39 cellular contexts compared by ENCODE assay signal in genomic region chr2:65501836-65502235, GRCh38.
"Had no signal": no experiment of that assay in that cellular context is flagged by ENCODE, and none has a peak within 500 bp of the region (broad histone marks: within the 10 kb centered on the region; RNA-seq: fewer than 3 reads in every experiment).

No MANE protein-coding gene starts in this region.

- H3K27me3 ChIP-seq: adrenal gland, ascending aorta, body of pancreas, brain microvascular endothelial cell, breast epithelium, cardiac muscle cell had no signal

- H3K27me3 Mint-ChIP-seq: activated naive CD4-positive, alpha-beta T cell treated with anti-CD3 and anti-CD28 coated beads, Interleukin-2, amount 50 U/mL, for 24 hours; activated naive CD8-positive, alpha-beta T cell treated with anti-CD3 and anti-CD28 coated beads for 36 hours had no signal

- H3K4me3 Mint-ChIP-seq: activated naive CD4-positive, alpha-beta T cell treated with anti-CD3 and anti-CD28 coated beads for 36 hours; activated naive CD4-positive, alpha-beta T cell treated with anti-CD3 and anti-CD28 coated beads, Interleukin-2, amount 10 ng/mL, durations not matched to agents 7 days and 5 days; activated naive CD4-positive, alpha-beta T cell treated with anti-CD3 and anti-CD28 coated beads, Interleukin-2, amount 50 U/mL, for 24 hours; activated naive CD8-positive, alpha-beta T cell; activated naive CD8-positive, alpha-beta T cell treated with anti-CD3 and anti-CD28 coated beads for 36 hours; activated naive CD8-positive, alpha-beta T cell treated with anti-CD3 and anti-CD28 coated beads, Interleukin-2, amount 10 ng/mL, durations not matched to agents 7 days and 5 days; activated naive CD8-positive, alpha-beta T cell treated with anti-CD3 and anti-CD28 coated beads, Interleukin-2, amount 50 U/mL, for 24 hours; activated T-cell treated with anti-CD3 and anti-CD28 coated beads, Interleukin-2, amount 50 U/mL, for 24 hours; activated T-cell treated with anti-CD3 and anti-CD28 coated beads, Interleukin-2, amount 50 U/mL, for 4 hours; activated T-cell treated with anti-CD3 and anti-CD28 coated beads, Interleukin-2, amount 50 U/mL, for 72 hours; activated T-helper 1 cell treated with anti-CD3 and anti-CD28 coated beads, Interleukin-12 subunit alpha, Interleukin-12 subunit beta, Interleukin-2, Interleukin-4 antibody, amounts not matched to agents 30 ng/mL and 10 ng/mL and 1 ng/mL, durations not matched to agents 14 hours and 24 hours and 36 hours; activated T-helper 17 cell treated with anti-CD3 and anti-CD28 coated beads, Interleukin-2, amount 50 U/mL, for 72 hours; brain; central memory CD8-positive, alpha-beta T cell had no signal

- H3K9me3 ChIP-seq: adrenal gland, ascending aorta, body of pancreas, breast epithelium had no signal

- H3K36me3 ChIP-seq: adrenal gland, ascending aorta, brain microvascular endothelial cell, breast epithelium, cardiac muscle cell had no signal

- H3K4me1 ChIP-seq: adrenal gland, ascending aorta, body of pancreas, breast epithelium had no signal

- H3K4me3 ChIP-seq: adrenal gland, ascending aorta, body of pancreas, breast epithelium, cardiac muscle cell had no signal

- H3K27ac Mint-ChIP-seq: activated naive CD4-positive, alpha-beta T cell treated with anti-CD3 and anti-CD28 coated beads for 36 hours; activated naive CD4-positive, alpha-beta T cell treated with anti-CD3 and anti-CD28 coated beads, Interleukin-2, amount 10 ng/mL, durations not matched to agents 7 days and 5 days; activated naive CD4-positive, alpha-beta T cell treated with anti-CD3 and anti-CD28 coated beads, Interleukin-2, amount 50 U/mL, for 24 hours; activated naive CD4-positive, alpha-beta T cell treated with anti-CD3 and anti-CD28 coated beads, Interleukin-2, amount 50 U/mL, for 72 hours; activated naive CD8-positive, alpha-beta T cell; activated naive CD8-positive, alpha-beta T cell treated with anti-CD3 and anti-CD28 coated beads for 36 hours; activated naive CD8-positive, alpha-beta T cell treated with anti-CD3 and anti-CD28 coated beads, Interleukin-2, amount 10 ng/mL, durations not matched to agents 7 days and 5 days; activated naive CD8-positive, alpha-beta T cell treated with anti-CD3 and anti-CD28 coated beads, Interleukin-2, amount 50 U/mL, for 24 hours; activated T-cell treated with anti-CD3 and anti-CD28 coated beads, Interleukin-2, amount 50 U/mL, for 24 hours; activated T-cell treated with anti-CD3 and anti-CD28 coated beads, Interleukin-2, amount 50 U/mL, for 72 hours; activated T-helper 1 cell treated with anti-CD3 and anti-CD28 coated beads, Interleukin-12 subunit alpha, Interleukin-12 subunit beta, Interleukin-2, Interleukin-4 antibody, amounts not matched to agents 30 ng/mL and 10 ng/mL and 1 ng/mL, durations not matched to agents 14 hours and 24 hours and 36 hours; activated T-helper 17 cell treated with anti-CD3 and anti-CD28 coated beads, Interleukin-2, amount 50 U/mL, for 72 hours; activated T-helper 2 cell treated with anti-CD3 and anti-CD28 coated beads, Interferon-gamma antibody, Interleukin-2, Interleukin-4, amounts not matched to agents 10 μg/mL and 5 μg/mL and 100 μg/mL, durations not matched to agents 14 hours and 24 hours and 36 hours had no signal

- H3K27ac ChIP-seq: adrenal gland, ascending aorta, body of pancreas, brain microvascular endothelial cell, breast epithelium, cardiac muscle cell had no signal

- H3K4me1 Mint-ChIP-seq: activated naive CD4-positive, alpha-beta T cell treated with anti-CD3 and anti-CD28 coated beads, Interleukin-2, amount 10 ng/mL, durations not matched to agents 7 days and 5 days; activated naive CD4-positive, alpha-beta T cell treated with anti-CD3 and anti-CD28 coated beads, Interleukin-2, amount 50 U/mL, for 24 hours; activated naive CD8-positive, alpha-beta T cell treated with anti-CD3 and anti-CD28 coated beads for 36 hours; activated naive CD8-positive, alpha-beta T cell treated with anti-CD3 and anti-CD28 coated beads, Interleukin-2, amount 10 ng/mL, durations not matched to agents 7 days and 5 days; activated naive CD8-positive, alpha-beta T cell treated with anti-CD3 and anti-CD28 coated beads, Interleukin-2, amount 50 U/mL, for 24 hours; activated T-helper 17 cell treated with anti-CD3 and anti-CD28 coated beads, Interleukin-2, amount 50 U/mL, for 72 hours; central memory CD8-positive, alpha-beta T cell had no signal

- H3K36me3 Mint-ChIP-seq: activated naive CD4-positive, alpha-beta T cell treated with anti-CD3 and anti-CD28 coated beads, Interleukin-2, amount 10 ng/mL, durations not matched to agents 7 days and 5 days; activated naive CD4-positive, alpha-beta T cell treated with anti-CD3 and anti-CD28 coated beads, Interleukin-2, amount 50 U/mL, for 24 hours; activated naive CD4-positive, alpha-beta T cell treated with anti-CD3 and anti-CD28 coated beads, Interleukin-2, amount 50 U/mL, for 72 hours; activated naive CD8-positive, alpha-beta T cell; activated naive CD8-positive, alpha-beta T cell treated with anti-CD3 and anti-CD28 coated beads for 36 hours; activated naive CD8-positive, alpha-beta T cell treated with anti-CD3 and anti-CD28 coated beads, Interleukin-2, amount 10 ng/mL, durations not matched to agents 7 days and 5 days; brain had no signal

- ATAC-seq: activated naive CD4-positive, alpha-beta T cell treated with anti-CD3 and anti-CD28 coated beads, Interleukin-2, amount 50 U/mL, for 72 hours; activated naive CD8-positive, alpha-beta T cell treated with anti-CD3 and anti-CD28 coated beads, Interleukin-2, amount 50 U/mL, for 24 hours; activated T-cell treated with anti-CD3 and anti-CD28 coated beads, Interleukin-2, amount 50 U/mL, for 4 hours; activated T-cell treated with anti-CD3 and anti-CD28 coated beads, Interleukin-2, amount 50 U/mL, for 72 hours; activated T-helper 17 cell treated with anti-CD3 and anti-CD28 coated beads, Interleukin-2, amount 50 U/mL, for 72 hours; body of pancreas had no signal

- H3K9me3 Mint-ChIP-seq: activated naive CD4-positive, alpha-beta T cell treated with anti-CD3 and anti-CD28 coated beads for 36 hours; activated naive CD4-positive, alpha-beta T cell treated with anti-CD3 and anti-CD28 coated beads, Interleukin-2, amount 10 ng/mL, durations not matched to agents 7 days and 5 days; activated naive CD4-positive, alpha-beta T cell treated with anti-CD3 and anti-CD28 coated beads, Interleukin-2, amount 50 U/mL, for 24 hours; activated naive CD4-positive, alpha-beta T cell treated with anti-CD3 and anti-CD28 coated beads, Interleukin-2, amount 50 U/mL, for 72 hours; activated naive CD8-positive, alpha-beta T cell treated with anti-CD3 and anti-CD28 coated beads for 36 hours; activated naive CD8-positive, alpha-beta T cell treated with anti-CD3 and anti-CD28 coated beads, Interleukin-2, amount 10 ng/mL, durations not matched to agents 7 days and 5 days; activated naive CD8-positive, alpha-beta T cell treated with anti-CD3 and anti-CD28 coated beads, Interleukin-2, amount 50 U/mL, for 24 hours; activated T-cell treated with anti-CD3 and anti-CD28 coated beads, Interleukin-2, amount 50 U/mL, for 24 hours; activated T-cell treated with anti-CD3 and anti-CD28 coated beads, Interleukin-2, amount 50 U/mL, for 4 hours; activated T-cell treated with anti-CD3 and anti-CD28 coated beads, Interleukin-2, amount 50 U/mL, for 72 hours; activated T-helper 1 cell treated with anti-CD3 and anti-CD28 coated beads, Interleukin-12 subunit alpha, Interleukin-12 subunit beta, Interleukin-2, Interleukin-4 antibody, amounts not matched to agents 30 ng/mL and 10 ng/mL and 1 ng/mL, durations not matched to agents 14 hours and 24 hours and 36 hours; activated T-helper 17 cell treated with anti-CD3 and anti-CD28 coated beads, Interleukin-2, amount 50 U/mL, for 72 hours; activated T-helper 2 cell treated with anti-CD3 and anti-CD28 coated beads, Interferon-gamma antibody, Interleukin-2, Interleukin-4, amounts not matched to agents 10 μg/mL and 5 μg/mL and 100 μg/mL, durations not matched to agents 14 hours and 24 hours and 36 hours; central memory CD8-positive, alpha-beta T cell had no signal

- DNase-seq: activated effector memory CD4-positive, alpha-beta T cell treated with anti-CD3 and anti-CD28 coated beads, Interleukin-2, amount 50 U/mL, for 16 hours; activated effector memory CD4-positive, alpha-beta T cell treated with Interleukin-2 at 50 U/mL for 16 hours; activated gamma-delta T cell; activated gamma-delta T cell treated with Interleukin-2 at 50 U/mL for 16 hours; activated naive CD4-positive, alpha-beta T cell; activated naive CD4-positive, alpha-beta T cell treated with anti-CD3 and anti-CD28 coated beads for 36 hours; activated naive CD4-positive, alpha-beta T cell treated with anti-CD3 and anti-CD28 coated beads, Interleukin-2, amount 10 ng/mL, durations not matched to agents 7 days and 5 days; activated naive CD4-positive, alpha-beta T cell treated with anti-CD3 and anti-CD28 coated beads, Interleukin-2, amount 50 U/mL, for 16 hours; activated naive CD4-positive, alpha-beta T cell treated with Interleukin-2 at 50 U/mL for 16 hours; activated naive CD8-positive, alpha-beta T cell treated with anti-CD3 and anti-CD28 coated beads for 36 hours; activated naive CD8-positive, alpha-beta T cell treated with anti-CD3 and anti-CD28 coated beads, Interleukin-2, amount 10 ng/mL, durations not matched to agents 7 days and 5 days; activated naive CD8-positive, alpha-beta T cell treated with anti-CD3 and anti-CD28 coated beads, Interleukin-2, amount 50 U/mL, for 24 hours; activated T-cell treated with anti-CD3 and anti-CD28 coated beads for 4 hours; activated T-cell treated with anti-CD3 and anti-CD28 coated beads, Interleukin-2, amount 50 U/mL, for 1 hour; activated T-cell treated with anti-CD3 and anti-CD28 coated beads, Interleukin-2, amount 50 U/mL, for 24 hours; activated T-cell treated with anti-CD3 and anti-CD28 coated beads, Interleukin-2, amount 50 U/mL, for 4 hours; activated T-cell treated with anti-CD3 and anti-CD28 coated beads, Interleukin-2, amount 50 U/mL, for 48 hours; activated T-cell treated with anti-CD3 and anti-CD28 coated beads, Interleukin-2, amount 50 U/mL, for 72 hours; adrenal gland; amniotic stem cell; amygdala; anterior cingulate cortex; aorta; body of pancreas; brain microvascular endothelial cell; caudate nucleus; central memory CD4-positive, alpha-beta T cell; cerebellar nuclear complex had no signal
